In the genomic region with DNA sequence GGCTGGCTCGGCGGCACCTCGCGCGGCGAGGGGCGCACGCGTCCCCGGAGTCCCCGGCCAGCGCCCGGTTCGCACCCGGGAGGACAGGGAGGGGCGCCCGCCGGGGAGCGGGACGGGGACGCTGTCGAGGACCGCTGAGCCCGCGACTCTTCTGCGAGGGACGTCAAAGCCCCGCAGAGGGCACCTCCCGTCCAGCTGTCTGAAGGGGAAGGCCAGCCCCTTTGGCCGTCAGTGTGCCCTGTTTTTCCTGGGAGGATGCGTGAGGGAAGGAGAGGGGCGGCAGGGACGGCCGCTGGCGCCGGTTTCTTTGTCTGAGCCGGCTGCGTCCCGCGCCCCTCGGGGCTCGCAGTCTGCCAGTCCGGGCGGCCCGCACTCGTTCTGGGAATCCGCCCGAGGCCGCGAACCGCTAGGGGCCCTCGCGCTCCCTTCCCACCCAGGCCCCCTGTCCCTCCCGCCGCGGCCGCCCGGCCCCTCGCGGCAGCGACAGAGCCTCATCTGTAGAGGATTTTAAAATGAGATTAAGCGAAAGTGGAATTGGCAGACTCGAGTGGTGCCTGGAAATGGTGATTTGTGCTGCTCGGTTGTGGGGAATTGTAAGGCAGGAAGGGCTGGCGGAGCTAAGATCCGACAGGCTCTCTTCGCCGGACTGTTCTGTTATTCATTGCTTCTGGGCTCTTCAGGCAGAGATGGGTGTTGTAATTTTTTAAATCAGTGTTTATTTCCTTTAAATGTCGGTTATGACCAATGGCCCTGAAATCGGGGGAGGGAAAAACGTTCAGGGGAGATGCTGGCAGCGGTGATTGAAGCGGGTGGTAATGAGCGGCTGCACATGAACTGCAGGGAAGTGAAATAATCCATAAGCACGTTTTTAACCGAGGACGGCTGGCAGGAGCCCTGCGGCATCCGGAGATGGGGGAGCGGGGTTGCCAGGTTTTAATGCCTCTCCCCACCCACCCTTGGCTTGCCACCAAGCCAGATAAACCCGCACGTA, we compare ENCODE assay signal across 1 cellular context.
TF ChIP-seq lines count a peak whose summit lies in the region.

No MANE protein-coding gene starts in this region.

TF ChIP-seq in HepG2, 621 proteins besides CTCF, POLR2A, EP300 and RAD21 (continued from another document and continues in another):
- TF ChIP-seq, protein P1, sequence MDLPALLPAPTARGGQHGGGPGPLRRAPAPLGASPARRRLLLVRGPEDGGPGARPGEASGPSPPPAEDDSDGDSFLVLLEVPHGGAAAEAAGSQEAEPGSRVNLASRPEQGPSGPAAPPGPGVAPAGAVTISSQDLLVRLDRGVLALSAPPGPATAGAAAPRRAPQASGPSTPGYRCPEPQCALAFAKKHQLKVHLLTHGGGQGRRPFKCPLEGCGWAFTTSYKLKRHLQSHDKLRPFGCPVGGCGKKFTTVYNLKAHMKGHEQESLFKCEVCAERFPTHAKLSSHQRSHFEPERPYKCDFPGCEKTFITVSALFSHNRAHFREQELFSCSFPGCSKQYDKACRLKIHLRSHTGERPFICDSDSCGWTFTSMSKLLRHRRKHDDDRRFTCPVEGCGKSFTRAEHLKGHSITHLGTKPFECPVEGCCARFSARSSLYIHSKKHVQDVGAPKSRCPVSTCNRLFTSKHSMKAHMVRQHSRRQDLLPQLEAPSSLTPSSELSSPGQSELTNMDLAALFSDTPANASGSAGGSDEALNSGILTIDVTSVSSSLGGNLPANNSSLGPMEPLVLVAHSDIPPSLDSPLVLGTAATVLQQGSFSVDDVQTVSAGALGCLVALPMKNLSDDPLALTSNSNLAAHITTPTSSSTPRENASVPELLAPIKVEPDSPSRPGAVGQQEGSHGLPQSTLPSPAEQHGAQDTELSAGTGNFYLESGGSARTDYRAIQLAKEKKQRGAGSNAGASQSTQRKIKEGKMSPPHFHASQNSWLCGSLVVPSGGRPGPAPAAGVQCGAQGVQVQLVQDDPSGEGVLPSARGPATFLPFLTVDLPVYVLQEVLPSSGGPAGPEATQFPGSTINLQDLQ (CRISPR knock-in tag; IDR thresholded peaks at IDR 0.05), result no peak
- TF ChIP-seq SAP130 (CRISPR knock-in tag; IDR thresholded peaks at IDR 0.05; ENCODE audit: low read depth), result peak; percentile 50
- no peak for TF ChIP-seq ZNF235 (CRISPR knock-in tag; IDR thresholded peaks at IDR 0.05; ENCODE audit: borderline replicate concordance)
- no peak for TF ChIP-seq ZBTB3 (CRISPR knock-in tag; IDR thresholded peaks at IDR 0.05; ENCODE audit: borderline replicate concordance, low read depth)
- TF ChIP-seq ZBTB20 (CRISPR knock-in tag; IDR thresholded peaks at IDR 0.05; ENCODE audit: borderline replicate concordance, low read depth), result no peak
- no peak for TF ChIP-seq PITX1 (CRISPR knock-in tag; IDR thresholded peaks at IDR 0.05)
- peak; percentile 35; the same call in 1 of the 2 replicates for TF ChIP-seq HOXA5 (CRISPR knock-in tag; IDR thresholded peaks at IDR 0.05)
- TF ChIP-seq CEBPG (CRISPR knock-in tag; IDR thresholded peaks at IDR 0.05), result 0 out of 2 replicates have a peak, but pooled peaks have one; percentile 12
- no peak for TF ChIP-seq ZKSCAN5 (CRISPR knock-in tag; IDR thresholded peaks at IDR 0.05)
- TF ChIP-seq POLR2AphosphoS5 (IDR thresholded peaks at IDR 0.05; ENCODE audit: low read depth, low read length), result no peak; the same call in 1 of the 2 replicates
- TF ChIP-seq KDM5A (IDR thresholded peaks at IDR 0.05; ENCODE audit: borderline replicate concordance, low read length), result 0 out of 2 replicates have a peak, but pooled peaks have one; percentile 15
- TF ChIP-seq, protein P2, sequence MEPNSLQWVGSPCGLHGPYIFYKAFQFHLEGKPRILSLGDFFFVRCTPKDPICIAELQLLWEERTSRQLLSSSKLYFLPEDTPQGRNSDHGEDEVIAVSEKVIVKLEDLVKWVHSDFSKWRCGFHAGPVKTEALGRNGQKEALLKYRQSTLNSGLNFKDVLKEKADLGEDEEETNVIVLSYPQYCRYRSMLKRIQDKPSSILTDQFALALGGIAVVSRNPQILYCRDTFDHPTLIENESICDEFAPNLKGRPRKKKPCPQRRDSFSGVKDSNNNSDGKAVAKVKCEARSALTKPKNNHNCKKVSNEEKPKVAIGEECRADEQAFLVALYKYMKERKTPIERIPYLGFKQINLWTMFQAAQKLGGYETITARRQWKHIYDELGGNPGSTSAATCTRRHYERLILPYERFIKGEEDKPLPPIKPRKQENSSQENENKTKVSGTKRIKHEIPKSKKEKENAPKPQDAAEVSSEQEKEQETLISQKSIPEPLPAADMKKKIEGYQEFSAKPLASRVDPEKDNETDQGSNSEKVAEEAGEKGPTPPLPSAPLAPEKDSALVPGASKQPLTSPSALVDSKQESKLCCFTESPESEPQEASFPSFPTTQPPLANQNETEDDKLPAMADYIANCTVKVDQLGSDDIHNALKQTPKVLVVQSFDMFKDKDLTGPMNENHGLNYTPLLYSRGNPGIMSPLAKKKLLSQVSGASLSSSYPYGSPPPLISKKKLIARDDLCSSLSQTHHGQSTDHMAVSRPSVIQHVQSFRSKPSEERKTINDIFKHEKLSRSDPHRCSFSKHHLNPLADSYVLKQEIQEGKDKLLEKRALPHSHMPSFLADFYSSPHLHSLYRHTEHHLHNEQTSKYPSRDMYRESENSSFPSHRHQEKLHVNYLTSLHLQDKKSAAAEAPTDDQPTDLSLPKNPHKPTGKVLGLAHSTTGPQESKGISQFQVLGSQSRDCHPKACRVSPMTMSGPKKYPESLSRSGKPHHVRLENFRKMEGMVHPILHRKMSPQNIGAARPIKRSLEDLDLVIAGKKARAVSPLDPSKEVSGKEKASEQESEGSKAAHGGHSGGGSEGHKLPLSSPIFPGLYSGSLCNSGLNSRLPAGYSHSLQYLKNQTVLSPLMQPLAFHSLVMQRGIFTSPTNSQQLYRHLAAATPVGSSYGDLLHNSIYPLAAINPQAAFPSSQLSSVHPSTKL (CRISPR knock-in tag; IDR thresholded peaks at IDR 0.05), result peak; percentile 44; the same call in 1 of the 2 replicates
- peak; percentile 23; the same call in 1 of the 2 replicates for TF ChIP-seq ZNF431 (CRISPR knock-in tag; IDR thresholded peaks at IDR 0.05; ENCODE audit: borderline replicate concordance, low read depth)
- TF ChIP-seq ETV5 (CRISPR knock-in tag; IDR thresholded peaks at IDR 0.05; ENCODE audit: borderline replicate concordance), result 0 out of 2 replicates have a peak, but pooled peaks have one; percentile 11
- no peak for TF ChIP-seq SSRP1 (CRISPR knock-in tag; IDR thresholded peaks at IDR 0.05)
- TF ChIP-seq MLLT10 (CRISPR knock-in tag; IDR thresholded peaks at IDR 0.05), result no peak
- TF ChIP-seq, protein P3, sequence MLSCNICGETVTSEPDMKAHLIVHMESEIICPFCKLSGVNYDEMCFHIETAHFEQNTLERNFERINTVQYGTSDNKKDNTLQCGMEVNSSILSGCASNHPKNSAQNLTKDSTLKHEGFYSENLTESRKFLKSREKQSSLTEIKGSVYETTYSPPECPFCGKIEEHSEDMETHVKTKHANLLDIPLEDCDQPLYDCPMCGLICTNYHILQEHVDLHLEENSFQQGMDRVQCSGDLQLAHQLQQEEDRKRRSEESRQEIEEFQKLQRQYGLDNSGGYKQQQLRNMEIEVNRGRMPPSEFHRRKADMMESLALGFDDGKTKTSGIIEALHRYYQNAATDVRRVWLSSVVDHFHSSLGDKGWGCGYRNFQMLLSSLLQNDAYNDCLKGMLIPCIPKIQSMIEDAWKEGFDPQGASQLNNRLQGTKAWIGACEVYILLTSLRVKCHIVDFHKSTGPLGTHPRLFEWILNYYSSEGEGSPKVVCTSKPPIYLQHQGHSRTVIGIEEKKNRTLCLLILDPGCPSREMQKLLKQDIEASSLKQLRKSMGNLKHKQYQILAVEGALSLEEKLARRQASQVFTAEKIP (CRISPR knock-in tag; IDR thresholded peaks at IDR 0.05; ENCODE audit: borderline replicate concordance), result no peak
- TF ChIP-seq KMT2B (CRISPR knock-in tag; IDR thresholded peaks at IDR 0.05), result peak; percentile 68
- TF ChIP-seq, protein P4, sequence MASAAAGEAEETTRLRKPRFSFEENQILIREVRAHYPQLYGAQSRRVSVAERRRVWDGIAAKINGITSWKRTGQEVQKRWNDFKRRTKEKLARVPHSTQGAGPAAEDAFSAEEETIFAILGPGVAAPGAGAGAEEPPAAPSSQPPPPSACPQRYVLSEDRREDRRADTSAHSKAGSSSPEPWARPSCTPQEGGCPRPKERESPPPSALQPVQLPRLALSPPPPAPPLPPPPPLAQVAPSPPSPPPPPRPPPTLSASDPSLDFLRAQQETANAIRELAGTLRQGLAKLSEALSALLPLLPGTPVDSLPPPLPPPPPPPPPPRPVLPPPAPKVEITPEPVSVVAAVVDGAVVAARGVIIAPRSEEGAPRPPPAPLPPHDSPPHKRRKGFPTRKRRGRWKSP (CRISPR knock-in tag; IDR thresholded peaks at IDR 0.05), result peak; percentile 55
- no peak for TF ChIP-seq ZNF589 (CRISPR knock-in tag; conservative IDR thresholded peaks at IDR 0.05)
- TF ChIP-seq NCOR1 (IDR thresholded peaks at IDR 0.05; ENCODE audit: borderline replicate concordance, low read length), result no peak
- TF ChIP-seq RBM39 (IDR thresholded peaks at IDR 0.05; ENCODE audit: low read depth, low read length, poor library complexity, severe bottlenecking), result no peak
- no peak for TF ChIP-seq ZNF253 (CRISPR knock-in tag; IDR thresholded peaks at IDR 0.05; ENCODE audit: borderline replicate concordance)
- TF ChIP-seq GPN1 (CRISPR knock-in tag; IDR thresholded peaks at IDR 0.05; ENCODE audit: borderline replicate concordance), result no peak
- TF ChIP-seq ZNF782 (CRISPR knock-in tag; IDR thresholded peaks at IDR 0.05; ENCODE audit: borderline replicate concordance), result no peak
- no peak for TF ChIP-seq ZKSCAN1 (IDR thresholded peaks at IDR 0.05; ENCODE audit: low read length)
- no peak for TF ChIP-seq ZNF816 (CRISPR knock-in tag; IDR thresholded peaks at IDR 0.05; ENCODE audit: borderline replicate concordance)
- no peak for TF ChIP-seq KAT8 (CRISPR knock-in tag; IDR thresholded peaks at IDR 0.05)
- TF ChIP-seq, protein P5, sequence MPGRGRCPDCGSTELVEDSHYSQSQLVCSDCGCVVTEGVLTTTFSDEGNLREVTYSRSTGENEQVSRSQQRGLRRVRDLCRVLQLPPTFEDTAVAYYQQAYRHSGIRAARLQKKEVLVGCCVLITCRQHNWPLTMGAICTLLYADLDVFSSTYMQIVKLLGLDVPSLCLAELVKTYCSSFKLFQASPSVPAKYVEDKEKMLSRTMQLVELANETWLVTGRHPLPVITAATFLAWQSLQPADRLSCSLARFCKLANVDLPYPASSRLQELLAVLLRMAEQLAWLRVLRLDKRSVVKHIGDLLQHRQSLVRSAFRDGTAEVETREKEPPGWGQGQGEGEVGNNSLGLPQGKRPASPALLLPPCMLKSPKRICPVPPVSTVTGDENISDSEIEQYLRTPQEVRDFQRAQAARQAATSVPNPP (CRISPR knock-in tag; IDR thresholded peaks at IDR 0.05), result no peak
- TF ChIP-seq ZNF335 (CRISPR knock-in tag; IDR thresholded peaks at IDR 0.05), result no peak
- peak; percentile 31; the same call in 1 of the 2 replicates for TF ChIP-seq MAZ (IDR thresholded peaks at IDR 0.05; ENCODE audit: borderline replicate concordance, low read depth, low read length)
- TF ChIP-seq MAZ (CRISPR knock-in tag; IDR thresholded peaks at IDR 0.05; ENCODE audit: low read depth), result peak; percentile 3; the same call in 1 of the 2 replicates
- no peak; the same call in 1 of the 2 replicates for TF ChIP-seq SIN3A (IDR thresholded peaks at IDR 0.05; ENCODE audit: borderline replicate concordance, low read depth, low read length)
- TF ChIP-seq ZNF232 (CRISPR knock-in tag; IDR thresholded peaks at IDR 0.05; ENCODE audit: borderline replicate concordance), result 0 out of 2 replicates have a peak, but pooled peaks have one; percentile 38
- no peak for TF ChIP-seq HNF4G (IDR thresholded peaks at IDR 0.05; ENCODE audit: borderline replicate concordance, low read depth, low read length)
- TF ChIP-seq HNF4G (CRISPR knock-in tag; IDR thresholded peaks at IDR 0.05; ENCODE audit: borderline replicate concordance, low read depth), result no peak
- TF ChIP-seq IKZF4 (CRISPR knock-in tag; IDR thresholded peaks at IDR 0.05; ENCODE audit: borderline replicate concordance, low read depth, not compliant biosample characterization), result no peak
- TF ChIP-seq SNAI1 (CRISPR knock-in tag; IDR thresholded peaks at IDR 0.05; ENCODE audit: borderline replicate concordance), result 0 out of 2 replicates have a peak, but pooled peaks have one; percentile 7
- TF ChIP-seq ZNF546 (CRISPR knock-in tag; conservative IDR thresholded peaks at IDR 0.05), result no peak; the same call in 1 of the 2 replicates
- TF ChIP-seq MXI1 (IDR thresholded peaks at IDR 0.05; ENCODE audit: borderline replicate concordance, low read depth, low read length), result no peak
- TF ChIP-seq, protein P6, sequence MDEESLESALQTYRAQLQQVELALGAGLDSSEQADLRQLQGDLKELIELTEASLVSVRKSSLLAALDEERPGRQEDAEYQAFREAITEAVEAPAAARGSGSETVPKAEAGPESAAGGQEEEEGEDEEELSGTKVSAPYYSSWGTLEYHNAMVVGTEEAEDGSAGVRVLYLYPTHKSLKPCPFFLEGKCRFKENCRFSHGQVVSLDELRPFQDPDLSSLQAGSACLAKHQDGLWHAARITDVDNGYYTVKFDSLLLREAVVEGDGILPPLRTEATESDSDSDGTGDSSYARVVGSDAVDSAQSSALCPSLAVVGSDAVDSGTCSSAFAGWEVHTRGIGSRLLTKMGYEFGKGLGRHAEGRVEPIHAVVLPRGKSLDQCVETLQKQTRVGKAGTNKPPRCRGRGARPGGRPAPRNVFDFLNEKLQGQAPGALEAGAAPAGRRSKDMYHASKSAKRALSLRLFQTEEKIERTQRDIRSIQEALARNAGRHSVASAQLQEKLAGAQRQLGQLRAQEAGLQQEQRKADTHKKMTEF (CRISPR knock-in tag; IDR thresholded peaks at IDR 0.05), result peak; percentile 69; the same call in 1 of the 2 replicates
- no peak; the same call in 1 of the 2 replicates for TF ChIP-seq ZNF772 (CRISPR knock-in tag; IDR thresholded peaks at IDR 0.05)
- TF ChIP-seq ZNF136 (CRISPR knock-in tag; IDR thresholded peaks at IDR 0.05; ENCODE audit: low read depth), result no peak
- TF ChIP-seq, protein P7, sequence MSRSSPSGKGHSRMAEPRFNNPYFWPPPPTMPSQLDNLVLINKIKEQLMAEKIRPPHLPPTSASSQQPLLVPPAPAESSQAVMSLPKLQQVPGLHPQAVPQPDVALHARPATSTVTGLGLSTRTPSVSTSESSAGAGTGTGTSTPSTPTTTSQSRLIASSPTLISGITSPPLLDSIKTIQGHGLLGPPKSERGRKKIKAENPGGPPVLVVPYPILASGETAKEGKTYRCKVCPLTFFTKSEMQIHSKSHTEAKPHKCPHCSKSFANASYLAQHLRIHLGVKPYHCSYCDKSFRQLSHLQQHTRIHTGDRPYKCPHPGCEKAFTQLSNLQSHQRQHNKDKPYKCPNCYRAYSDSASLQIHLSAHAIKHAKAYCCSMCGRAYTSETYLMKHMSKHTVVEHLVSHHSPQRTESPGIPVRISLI (CRISPR knock-in tag; IDR thresholded peaks at IDR 0.05; ENCODE audit: borderline replicate concordance), result no peak
- no peak for TF ChIP-seq CAMTA2 (CRISPR knock-in tag; IDR thresholded peaks at IDR 0.05; ENCODE audit: borderline replicate concordance)
